24 cellular contexts compared by ENCODE assay signal in the genomic region with DNA sequence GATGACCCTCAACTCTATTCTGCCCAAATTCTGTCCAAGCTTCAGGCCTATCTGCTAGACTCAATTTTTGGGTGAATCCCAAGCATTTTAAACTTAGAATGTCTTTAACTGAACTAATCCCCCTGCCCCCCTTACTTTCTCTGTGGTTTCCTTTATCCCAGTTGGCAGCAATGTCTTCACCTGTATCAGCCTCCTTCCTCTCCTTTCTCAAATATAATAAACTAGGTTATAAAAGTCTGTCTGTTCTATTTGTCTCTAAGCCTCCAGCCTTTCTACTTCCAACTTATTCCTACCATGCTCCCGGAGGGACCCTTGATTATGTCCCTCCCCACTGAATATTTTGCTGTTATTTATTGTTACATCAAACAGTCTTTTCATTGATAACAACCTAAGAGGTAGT.
DNase-seq lines count a peak whose midpoint lies in the region; ATAC-seq and TF ChIP-seq lines count a peak whose summit lies in the region.
"Had no signal": no experiment of that assay in that cellular context is flagged by ENCODE, and none has a peak within 500 bp of the region (broad histone marks: within the 10 kb centered on the region; RNA-seq: fewer than 3 reads in every experiment).

No MANE protein-coding gene starts in this region.

- TF ChIP-seq CTCF in RWPE2 (IDR thresholded peaks at IDR 0.05; ENCODE audit: poor library complexity, severe bottlenecking) (no peak), hepatocyte (IDR thresholded peaks at IDR 0.05; ENCODE audit: poor library complexity) (no peak), chondrocyte (IDR thresholded peaks at IDR 0.05) (no peak)

- H3K27ac ChIP-seq in RWPE2 (ENCODE audit: poor library complexity, severe bottlenecking) (peak overlapping the region; percentile 17), hepatocyte (peak overlapping the region; percentile 43), mucosa of rectum (ENCODE audit: low read depth in 2 of 2, low read length in 2 of 2) (peak overlapping the region; percentile 56 to 67)
- H3K27ac ChIP-seq: 22Rv1; A549; BLaER1 treated with 17β-estradiol and CSF1 and Interleukin-3, amounts not matched to agents 10 nM and 100 nM had no signal

- H3K9me3 ChIP-seq in RWPE2 (ENCODE audit: severe bottlenecking) (no peaks in the 10 kb centered on the region), hepatocyte (ENCODE audit: low read depth) (no peaks in the 10 kb centered on the region), mucosa of rectum (ENCODE audit: control insufficient read depth in 2 of 2, low read length in 2 of 2) (no peaks in the 10 kb centered on the region)
- H3K9me3 ChIP-seq: A549 had no signal

- H3K27me3 ChIP-seq in RWPE2 (ENCODE audit: insufficient read depth, poor library complexity, severe bottlenecking): no peaks in the 10 kb centered on the region
- no peaks in the 10 kb centered on the region for H3K27me3 ChIP-seq in hepatocyte
- no peaks in the 10 kb centered on the region for H3K27me3 ChIP-seq in mucosa of rectum (ENCODE audit: control insufficient read depth in 2 of 2, insufficient read depth in 2 of 2, low read length in 2 of 2)
- H3K27me3 ChIP-seq: BE2C; BLaER1 treated with 17β-estradiol and CSF1 and Interleukin-3, amounts not matched to agents 10 nM and 100 nM had no signal

- CTCF ChIA-PET in activated CD8-positive, alpha-beta memory T cell treated with anti-CD3 and anti-CD28 coated beads, Interleukin-2, amount 10 ng/mL, durations not matched to agents 7 days and 5 days (lab: Charles Lee): no interaction called here

- DNase-seq in activated CD8-positive, alpha-beta memory T cell treated with anti-CD3 and anti-CD28 coated beads, Interleukin-2, amount 10 ng/mL, durations not matched to agents 7 days and 5 days: no peak
- DNase-seq in activated CD8-positive, alpha-beta memory T cell treated with anti-CD3 and anti-CD28 coated beads, Interleukin-2, amount 50 U/mL, for 48 hours: no peak
- DNase-seq in RWPE2 (ENCODE audit: low spot score): no peak
- DNase-seq in hepatocyte (ENCODE audit: low spot score): no peak
- no peak for DNase-seq in stimulated activated CD4-positive, alpha-beta T cell treated with anti-CD3 and anti-CD28 coated beads, Interleukin-12 subunit alpha, Interleukin-12 subunit beta, amount 100 ng/mL, for 4 hours
- DNase-seq in chondrocyte (ENCODE audit: low spot score): no peak
- DNase-seq in G401 (ENCODE audit: low spot score): no peak
- DNase-seq: ACHN; AML-193; BE2C; CD4-positive, alpha-beta T cell; CD8-positive, alpha-beta memory T cell; DMS 273 treated with DMSO at 0.1 percent for 48 hours; DMS79; EL; GF-D8; H9 had no signal

- H3K36me3 ChIP-seq in RWPE2 (ENCODE audit: low read depth) (no peaks in the 10 kb centered on the region), hepatocyte (replicated peaks; ENCODE audit: insufficient read depth, low read depth) (no peaks in the 10 kb centered on the region), mucosa of rectum (ENCODE audit: control insufficient read depth in 2 of 2, insufficient read depth in 2 of 2, low read length in 2 of 2) (no peaks in the 10 kb centered on the region)
- H3K36me3 ChIP-seq: BE2C; BLaER1 treated with 17β-estradiol and CSF1 and Interleukin-3, amounts not matched to agents 10 nM and 100 nM had no signal

- H3K27me3 Mint-ChIP-seq in activated CD8-positive, alpha-beta memory T cell treated with anti-CD3 and anti-CD28 coated beads, Interleukin-2, amount 10 ng/mL, durations not matched to agents 7 days and 5 days: no peaks in the 10 kb centered on the region
- no peaks in the 10 kb centered on the region for H3K27me3 Mint-ChIP-seq in chondrocyte (ENCODE audit: low read depth)
- H3K27me3 Mint-ChIP-seq: CD4-positive, alpha-beta T cell; CD8-positive, alpha-beta memory T cell had no signal

- H3K9me2 ChIP-seq in hepatocyte (replicated peaks; ENCODE audit: insufficient read depth): no peaks in the 10 kb centered on the region

- H3K4me2 ChIP-seq in hepatocyte: no peak overlapping the region
- H3K4me2 ChIP-seq: A549; BLaER1 treated with 17β-estradiol and CSF1 and Interleukin-3, amounts not matched to agents 10 nM and 100 nM had no signal

- no peaks in the 10 kb centered on the region for H3K79me2 ChIP-seq in hepatocyte

- H3K4me1 Mint-ChIP-seq in activated CD8-positive, alpha-beta memory T cell treated with anti-CD3 and anti-CD28 coated beads, Interleukin-2, amount 10 ng/mL, durations not matched to agents 7 days and 5 days: no peaks in the 10 kb centered on the region
- H3K4me1 Mint-ChIP-seq in chondrocyte (ENCODE audit: low read depth): peaks cover 19% of the 10 kb centered on the region
- H3K4me1 Mint-ChIP-seq: CD14-positive monocyte; CD8-positive, alpha-beta memory T cell had no signal

- H2AFZ ChIP-seq in hepatocyte: no peak overlapping the region
- H2AFZ ChIP-seq: GM23338 had no signal

- no peak overlapping the region for H3K4me3 Mint-ChIP-seq in activated CD8-positive, alpha-beta memory T cell treated with anti-CD3 and anti-CD28 coated beads, Interleukin-2, amount 10 ng/mL, durations not matched to agents 7 days and 5 days
- H3K4me3 Mint-ChIP-seq in chondrocyte (ENCODE audit: unreplicated experiment): no peak overlapping the region
- H3K4me3 Mint-ChIP-seq: CD14-positive monocyte; CD4-positive, alpha-beta T cell; CD8-positive, alpha-beta memory T cell; GM23338; H9 had no signal

- ATAC-seq in activated CD8-positive, alpha-beta memory T cell treated with anti-CD3 and anti-CD28 coated beads, Interleukin-2, amount 10 ng/mL, durations not matched to agents 7 days and 5 days: no peak
- no peak for ATAC-seq in RWPE2 (ENCODE audit: low read depth)
- ATAC-seq: A549, GM23338, HCT116 had no signal

- H3K27ac Mint-ChIP-seq in activated CD8-positive, alpha-beta memory T cell treated with anti-CD3 and anti-CD28 coated beads, Interleukin-2, amount 10 ng/mL, durations not matched to agents 7 days and 5 days: peak overlapping the region; percentile 10
- no peak overlapping the region for H3K27ac Mint-ChIP-seq in chondrocyte (ENCODE audit: unreplicated experiment)
- H3K27ac Mint-ChIP-seq: CD14-positive monocyte; CD4-positive, alpha-beta T cell; GM23338; H9 had no signal

- no peaks in the 10 kb centered on the region for H3K36me3 Mint-ChIP-seq in activated CD8-positive, alpha-beta memory T cell treated with anti-CD3 and anti-CD28 coated beads, Interleukin-2, amount 10 ng/mL, durations not matched to agents 7 days and 5 days
- H3K36me3 Mint-ChIP-seq in chondrocyte (ENCODE audit: low read depth): no peaks in the 10 kb centered on the region
- H3K36me3 Mint-ChIP-seq: CD14-positive monocyte had no signal

- H3K9ac ChIP-seq in mucosa of rectum (ENCODE audit: low read depth in 1 of 2, low read length in 2 of 2): no peak overlapping the region
- H3K9ac ChIP-seq: BLaER1 treated with 17β-estradiol and CSF1 and Interleukin-3, amounts not matched to agents 10 nM and 100 nM had no signal

- peaks cover 7% of the 10 kb centered on the region for H3K4me1 ChIP-seq in RWPE2 (ENCODE audit: insufficient read depth, poor library complexity, severe bottlenecking)
- no peaks in the 10 kb centered on the region for H3K4me1 ChIP-seq in hepatocyte (ENCODE audit: insufficient read depth)
- H3K4me1 ChIP-seq in mucosa of rectum (ENCODE audit: control insufficient read depth in 2 of 2, insufficient read depth in 2 of 2, low read length in 2 of 2): peaks cover 6 to 11% of the 10 kb centered on the region in 2 donors
- H3K4me1 ChIP-seq: A549; BLaER1 treated with 17β-estradiol and CSF1 and Interleukin-3, amounts not matched to agents 10 nM and 100 nM had no signal

- H3K9me3 Mint-ChIP-seq in activated CD8-positive, alpha-beta memory T cell treated with anti-CD3 and anti-CD28 coated beads, Interleukin-2, amount 10 ng/mL, durations not matched to agents 7 days and 5 days (ENCODE audit: low read depth): peaks cover 2% of the 10 kb centered on the region
- H3K9me3 Mint-ChIP-seq in chondrocyte (ENCODE audit: low read depth): peaks cover 5% of the 10 kb centered on the region
- H3K9me3 Mint-ChIP-seq: CD4-positive, alpha-beta T cell; CD8-positive, alpha-beta memory T cell; H9 had no signal

- WGBS in hepatocyte (ENCODE audit: low lambda C conversion rate, missing lambda C conversion rate): 84% methylated on average over 1 of the region's 1 CpG

- H3K4me3 ChIP-seq in RWPE2 (ENCODE audit: severe bottlenecking) (no peak overlapping the region), hepatocyte (no peak overlapping the region), mucosa of rectum (ENCODE audit: low read length in 2 of 2) (no peak overlapping the region)
- H3K4me3 ChIP-seq: A549; BLaER1 treated with 17β-estradiol and CSF1 and Interleukin-3, amounts not matched to agents 10 nM and 100 nM; GM23338 had no signal

- H4K20me1 ChIP-seq in hepatocyte (ENCODE audit: insufficient read depth, poor library complexity, severe bottlenecking): no peaks in the 10 kb centered on the region
- H4K20me1 ChIP-seq: BLaER1 treated with 17β-estradiol and CSF1 and Interleukin-3, amounts not matched to agents 10 nM and 100 nM had no signal

- in situ Hi-C loops in G401 (cut with HindIII; ENCODE audit: low sequenced_read_pairs): no loop called here
